8 cellular contexts compared by ENCODE assay signal in genomic region chr17:8630227-8630801, GRCh38. TPM values are rescaled to one million over a fixed set of nuclear protein-coding genes. Genes with fewer than 3 reads are reported as not detected.
DNase-seq lines count a peak whose midpoint lies in the region; ATAC-seq and TF ChIP-seq lines count a peak whose summit lies in the region.

Gene MYH10, minus strand, starts transcription at chr17:8630725. Its CDS starts 7,479 bp downstream, at chr17:8623246.

- H3K4me1 Mint-ChIP-seq in activated CD8-positive, alpha-beta memory T cell treated with anti-CD3 and anti-CD28 coated beads, Interleukin-2, amount 10 ng/mL, durations not matched to agents 7 days and 5 days, result peaks cover 4% of the 10 kb centered on the region
- H3K4me1 Mint-ChIP-seq in stimulated activated effector memory CD8-positive, alpha-beta T cell treated with anti-CD3 and anti-CD28 coated beads, Interleukin-12 subunit alpha, Interleukin-12 subunit beta, amount 100 ng/mL, for 72 hours, result peaks cover 9% of the 10 kb centered on the region

- no peak for TF ChIP-seq CTCF in astrocyte of the cerebellum (IDR thresholded peaks at IDR 0.05; ENCODE audit: low read depth, low read length, missing control alignments)
- TF ChIP-seq CTCF in GM13976 (IDR thresholded peaks at IDR 0.05; ENCODE audit: borderline replicate concordance, control extremely low read depth, extremely low read depth, insufficient read depth, missing control alignments), result no peak

- peak within 1 kb of the TSS; percentile 86 for H3K4me3 Mint-ChIP-seq in activated CD8-positive, alpha-beta memory T cell treated with anti-CD3 and anti-CD28 coated beads, Interleukin-2, amount 10 ng/mL, durations not matched to agents 7 days and 5 days
- H3K4me3 Mint-ChIP-seq in stimulated activated effector memory CD8-positive, alpha-beta T cell treated with anti-CD3 and anti-CD28 coated beads, Interleukin-12 subunit alpha, Interleukin-12 subunit beta, amount 100 ng/mL, for 72 hours, result peak within 1 kb of the TSS; percentile 90

- no peaks in the 10 kb centered on the region for H3K9me3 Mint-ChIP-seq in activated CD8-positive, alpha-beta memory T cell treated with anti-CD3 and anti-CD28 coated beads, Interleukin-2, amount 10 ng/mL, durations not matched to agents 7 days and 5 days (ENCODE audit: low read depth)
- H3K9me3 Mint-ChIP-seq in stimulated activated effector memory CD8-positive, alpha-beta T cell treated with anti-CD3 and anti-CD28 coated beads, Interleukin-12 subunit alpha, Interleukin-12 subunit beta, amount 100 ng/mL, for 72 hours, result no peaks in the 10 kb centered on the region

- no peaks in the 10 kb centered on the region for H3K9me3 ChIP-seq in iPS-18c (ENCODE audit: control insufficient read depth, insufficient read depth, low read length)

- H3K27ac Mint-ChIP-seq in activated CD8-positive, alpha-beta memory T cell treated with anti-CD3 and anti-CD28 coated beads, Interleukin-2, amount 10 ng/mL, durations not matched to agents 7 days and 5 days, result peak within 1 kb of the TSS; percentile 61
- H3K27ac Mint-ChIP-seq in stimulated activated effector memory CD8-positive, alpha-beta T cell treated with anti-CD3 and anti-CD28 coated beads, Interleukin-12 subunit alpha, Interleukin-12 subunit beta, amount 100 ng/mL, for 72 hours, result peak within 1 kb of the TSS; percentile 73

- peaks cover 60% of the 10 kb centered on the region for H3K27me3 Mint-ChIP-seq in activated CD8-positive, alpha-beta memory T cell treated with anti-CD3 and anti-CD28 coated beads, Interleukin-2, amount 10 ng/mL, durations not matched to agents 7 days and 5 days

- no peak for ATAC-seq in activated CD8-positive, alpha-beta memory T cell treated with anti-CD3 and anti-CD28 coated beads, Interleukin-2, amount 10 ng/mL, durations not matched to agents 7 days and 5 days
- ATAC-seq in stimulated activated effector memory CD8-positive, alpha-beta T cell treated with anti-CD3 and anti-CD28 coated beads, Interleukin-12 subunit alpha, Interleukin-12 subunit beta, amount 100 ng/mL, for 72 hours, result no peak
- ATAC-seq in HG02759 (IDR thresholded peaks at IDR 0.05; ENCODE audit: unreplicated experiment), result no peak
- ATAC-seq in GM21360 (IDR thresholded peaks at IDR 0.05; ENCODE audit: unreplicated experiment), result no peak

- in situ Hi-C loops in astrocyte of the cerebellum (cut with HindIII; ENCODE audit: low sequenced_read_pairs), result no loop called here
- in situ Hi-C loops in GM13976 (cut with MboI; ENCODE audit: low sequenced_read_pairs, unreplicated experiment), result no loop called here

- DNase-seq in activated CD8-positive, alpha-beta memory T cell treated with anti-CD3 and anti-CD28 coated beads, Interleukin-2, amount 10 ng/mL, durations not matched to agents 7 days and 5 days, result no peak
- DNase-seq in activated CD8-positive, alpha-beta memory T cell treated with anti-CD3 and anti-CD28 coated beads, Interleukin-2, amount 50 U/mL, for 48 hours, result no peak
- DNase-seq in astrocyte of the cerebellum (ENCODE audit: low read depth) (no peak), GM13976 (ENCODE audit: low spot score) (no peak)
- no peak for DNase-seq in stimulated activated effector memory CD8-positive, alpha-beta T cell treated with anti-CD3 and anti-CD28 coated beads, Interleukin-12 subunit alpha, Interleukin-12 subunit beta, amount 100 ng/mL, for 72 hours (ENCODE audit: low spot score in 2 of 2)

- CTCF ChIA-PET in activated CD8-positive, alpha-beta memory T cell treated with anti-CD3 and anti-CD28 coated beads, Interleukin-2, amount 10 ng/mL, durations not matched to agents 7 days and 5 days (lab: Charles Lee), result interaction anchor here (1.0 kb wide), 1 partner anchor 193 kb away, joined by 3 read pairs; no protein-coding TSS in a partner anchor

- peak within 1 kb of the TSS; percentile 94 for H3K4me3 ChIP-seq in astrocyte of the cerebellum (ENCODE audit: low read depth, low read length)
- peak within 1 kb of the TSS; percentile 97 for H3K4me3 ChIP-seq in iPS-18c (ENCODE audit: insufficient read depth, low read depth, low read length)

- H3K36me3 Mint-ChIP-seq in activated CD8-positive, alpha-beta memory T cell treated with anti-CD3 and anti-CD28 coated beads, Interleukin-2, amount 10 ng/mL, durations not matched to agents 7 days and 5 days, result no peaks in the 10 kb centered on the region
- no peaks in the 10 kb centered on the region for H3K36me3 Mint-ChIP-seq in stimulated activated effector memory CD8-positive, alpha-beta T cell treated with anti-CD3 and anti-CD28 coated beads, Interleukin-12 subunit alpha, Interleukin-12 subunit beta, amount 100 ng/mL, for 72 hours

RNA-seq across cellular contexts. Expression of gene MYH10, which starts in this region (rescaled TPM):
- total RNA-seq in activated CD8-positive, alpha-beta memory T cell treated with anti-CD3 and anti-CD28 coated beads, Interleukin-2, amount 10 ng/mL, durations not matched to agents 7 days and 5 days, result 10 to 100 TPM in 1 of 2 experiments, 1 to 10 TPM in 1; 8.1 to 30.4 TPM
